Comparison of ENCODE assay signal across 8 cellular contexts in genomic region chr12:95205685-95206084, GRCh38. TPM values are rescaled to one million over a fixed set of nuclear protein-coding genes. Genes with fewer than 3 reads are reported as not detected.
DNase-seq lines count a peak whose midpoint lies in the region; ATAC-seq, FAIRE-seq and TF ChIP-seq lines count a peak whose summit lies in the region.

No MANE protein-coding gene starts in this region.

- no peak overlapping the region; the same call in 1 of the 2 replicates for H3K4me3 ChIP-seq in HUES64 (ENCODE audit: low read length)
- H3K4me3 ChIP-seq in mammary epithelial cell (replicated peaks in 1 of 3; ENCODE audit: insufficient read depth in 1 of 3, low read depth in 2 of 3, low read length in 3 of 3), result peak overlapping the region in 1 of 3 experiments; percentile 2
- H3K4me3 ChIP-seq in keratinocyte (ENCODE audit: control insufficient read depth in 2 of 3, extremely low read depth in 1 of 3, insufficient read depth in 2 of 3, low read depth in 1 of 3, low read length in 3 of 3), result peak overlapping the region in 2 of 3 experiments; percentile 41 to 45
- H3K4me3 ChIP-seq in thymus (ENCODE audit: low read length), result no peak overlapping the region

- H3K9ac ChIP-seq in HUES64 (ENCODE audit: low read depth, low read length) (peak overlapping the region; percentile 52; the same call in 1 of the 2 replicates), mammary epithelial cell (ENCODE audit: insufficient read depth, low read length) (peak overlapping the region; percentile 97), keratinocyte (ENCODE audit: control insufficient read depth, extremely low read depth, insufficient read depth, low read length) (peak overlapping the region; percentile 95)

- 26% methylated on average over 4 of the region's 4 CpGs for WGBS in HUES64
- 0% methylated on average over 4 of the region's 4 CpGs for WGBS in mammary epithelial cell (ENCODE audit: low coverage, missing lambda C conversion rate)
- 43% methylated on average over 4 of the region's 4 CpGs for WGBS in thymus

- intact Hi-C loops in mammary epithelial cell (cut with micrococcal nuclease), result no loop called here

- no peak for ATAC-seq in HG02938 (IDR thresholded peaks at IDR 0.05; ENCODE audit: unreplicated experiment)
- ATAC-seq in HG02763 (IDR thresholded peaks at IDR 0.05; ENCODE audit: unreplicated experiment), result no peak
- ATAC-seq in HG03442 (IDR thresholded peaks at IDR 0.05; ENCODE audit: unreplicated experiment), result no peak

- peak overlapping the region; percentile 26 for H2AFZ ChIP-seq in mammary epithelial cell (ENCODE audit: low read depth, low read length)
- no peak overlapping the region for H2AFZ ChIP-seq in keratinocyte (ENCODE audit: control insufficient read depth, low read length)

- H3K36me3 ChIP-seq in HUES64 (ENCODE audit: insufficient read depth, low read length) (0 out of 2 replicates have a peak, but pooled peaks cover 3% of the 10 kb centered on the region), mammary epithelial cell (ENCODE audit: insufficient read depth, low read length) (no peaks in the 10 kb centered on the region), keratinocyte (ENCODE audit: control insufficient read depth in 2 of 2, extremely low read depth in 1 of 2, insufficient read depth in 2 of 2, low read length in 2 of 2) (peaks cover 5 to 14% of the 10 kb centered on the region in 2 experiments), thymus (ENCODE audit: control insufficient read depth, insufficient read depth) (no peaks in the 10 kb centered on the region)

- H3K9me3 ChIP-seq in HUES64 (ENCODE audit: insufficient read depth, low read depth, low read length) (no peaks in the 10 kb centered on the region), mammary epithelial cell (replicated peaks; ENCODE audit: insufficient read depth, low read length) (no peaks in the 10 kb centered on the region), keratinocyte (ENCODE audit: control insufficient read depth, low read depth, low read length) (no peaks in the 10 kb centered on the region), thymus (ENCODE audit: control insufficient read depth) (no peaks in the 10 kb centered on the region)

- dilution Hi-C loops in mammary epithelial cell (cut with HindIII; ENCODE audit: low sequenced_read_pairs), result no loop called here
- dilution Hi-C loops in keratinocyte (cut with MboI; ENCODE audit: extremely low pct_ligation_motif_present, low sequenced_read_pairs), result loop anchor here (5.0 kb wide), 1 partner anchor 43 kb away; no protein-coding TSS in a partner anchor

- BruUV-seq in mammary epithelial cell (replicated peaks; lab: Mats Ljungman, UMichigan), result no TSS peak

- H4K20me1 ChIP-seq in mammary epithelial cell (ENCODE audit: insufficient read depth, low read length) (no peaks in the 10 kb centered on the region), keratinocyte (ENCODE audit: control insufficient read depth, extremely low read depth, insufficient read depth, low read length) (no peaks in the 10 kb centered on the region)

- CTCF ChIA-PET in mammary epithelial cell (lab: Charles Lee; ENCODE audit: low non-redundant PET), result no interaction called here

- in situ Hi-C loops in mammary epithelial cell (cut with MboI; ENCODE audit: low sequenced_read_pairs in 2 of 2), result no loop called here

- peak overlapping the region; percentile 72 for H3K4me2 ChIP-seq in mammary epithelial cell (ENCODE audit: insufficient read depth, low read depth, low read length)
- peak overlapping the region; percentile 83 for H3K4me2 ChIP-seq in keratinocyte (ENCODE audit: control insufficient read depth, extremely low read depth, insufficient read depth, low read depth, low read length)

- FAIRE-seq in keratinocyte (lab: Jason Lieb, UNC), result peak; percentile 89

- peak; percentile 93 for DNase-seq in mammary epithelial cell
- DNase-seq in keratinocyte (ENCODE audit: low read depth, low spot score), result no peak
- no peak for DNase-seq in activated effector memory CD4-positive, alpha-beta T cell treated with Interleukin-2 at 50 U/mL for 16 hours

- no peaks in the 10 kb centered on the region for H3K9me1 ChIP-seq in keratinocyte (ENCODE audit: control insufficient read depth, extremely low read depth, insufficient read depth, low read length)

- H3K27me3 ChIP-seq in HUES64 (ENCODE audit: insufficient read depth, low read length) (no peaks in the 10 kb centered on the region), mammary epithelial cell (ENCODE audit: insufficient read depth, low read length) (no peaks in the 10 kb centered on the region), keratinocyte (ENCODE audit: control insufficient read depth, extremely low read depth, insufficient read depth, low read length) (no peaks in the 10 kb centered on the region), thymus (ENCODE audit: control insufficient read depth, insufficient read depth) (no peaks in the 10 kb centered on the region)

- H3K79me2 ChIP-seq in mammary epithelial cell (ENCODE audit: insufficient read depth, low read length), result peaks cover 71% of the 10 kb centered on the region
- H3K79me2 ChIP-seq in keratinocyte (ENCODE audit: control insufficient read depth, insufficient read depth, low read length), result peaks cover 59% of the 10 kb centered on the region

- peaks cover 78% of the 10 kb centered on the region for H3K4me1 ChIP-seq in HUES64 (ENCODE audit: insufficient read depth, low read length)
- H3K4me1 ChIP-seq in mammary epithelial cell (ENCODE audit: insufficient read depth, low read length), result peaks cover 48% of the 10 kb centered on the region
- H3K4me1 ChIP-seq in keratinocyte (ENCODE audit: control insufficient read depth, extremely low read depth, insufficient read depth, low read length), result peaks cover 61% of the 10 kb centered on the region
- no peaks in the 10 kb centered on the region for H3K4me1 ChIP-seq in thymus (ENCODE audit: control insufficient read depth, insufficient read depth, low read length)

- H3K27ac ChIP-seq in HUES64 (ENCODE audit: low read depth, low read length) (peak overlapping the region; percentile 82), mammary epithelial cell (ENCODE audit: insufficient read depth, low read depth, low read length) (peak overlapping the region; percentile 100), keratinocyte (ENCODE audit: control insufficient read depth, insufficient read depth, low read length) (peak overlapping the region; percentile 100), thymus (ENCODE audit: low read depth) (peak overlapping the region; percentile 36)

- no peak for TF ChIP-seq CTCF in mammary epithelial cell (conservative IDR thresholded peaks at IDR 0.05 in 1 of 2, IDR thresholded peaks at IDR 0.05 in 1 of 2; ENCODE audit: extremely low read depth in 1 of 2, insufficient read depth in 1 of 2, low read depth in 1 of 2, low read length in 2 of 2)
- TF ChIP-seq CTCF in keratinocyte (optimal IDR thresholded peaks at IDR 0.05 in 1 of 3, IDR thresholded peaks at IDR 0.05 in 1 of 3, conservative IDR thresholded peaks at IDR 0.05 in 1 of 3; ENCODE audit: extremely low read depth in 1 of 3, insufficient read depth in 2 of 3, low read length in 3 of 3), result no peak

RNA-seq across cellular contexts. Expression of gene FGD6, which starts 11.6 kb away (rescaled TPM):
- 10.0 TPM for polyA plus RNA-seq in HUES64 (2013, experiment 1 of 2)
- polyA plus RNA-seq in HUES64 (2013, experiment 2 of 2), result 10.8 TPM
- 10 to 100 TPM; 39.3 to 55.6 TPM for total RNA-seq in mammary epithelial cell
- polyA plus RNA-seq in mammary epithelial cell (16.4 TPM), keratinocyte (40.4 to 54.2 TPM (median 50.8 TPM) in 3 replicates), thymus (2.3 TPM)
- polyA minus RNA-seq in mammary epithelial cell (46.3 TPM), keratinocyte (16.1 to 84.1 TPM (median 45.5 TPM) in 3 replicates)
- 6.6 TPM for polyA plus RNA-seq in keratinocyte (2011; ENCODE audit: low read depth)
- polyA plus RNA-seq in keratinocyte (2011; cell fraction: cytosol; rRNA removed), result 25.0 and 52.1 TPM in 2 replicates
- 75.5 and 92.1 TPM in 2 replicates for polyA plus RNA-seq in keratinocyte (2011; cell fraction: nucleus; rRNA removed)
- polyA plus RNA-seq in keratinocyte (2012; ENCODE audit: low replicate concordance), result 9.7 and 34.8 TPM in 2 replicates
- polyA minus RNA-seq in keratinocyte (2011; cell fraction: cytosol; rRNA and poly(A)+ RNA removed), result 58.5 TPM
- polyA minus RNA-seq in keratinocyte (2011; cell fraction: nucleus; rRNA and poly(A)+ RNA removed), result 60.4 and 108 TPM in 2 replicates

RNA-seq across cellular contexts. Expression of gene VEZT, which starts 11.9 kb away (rescaled TPM):
- polyA plus RNA-seq in HUES64 (2013, experiment 1 of 2), result 43.0 TPM
- 43.9 TPM for polyA plus RNA-seq in HUES64 (2013, experiment 2 of 2)
- 100 to 1,000 TPM; 113 to 133 TPM for total RNA-seq in mammary epithelial cell
- 66.2 TPM for polyA plus RNA-seq in mammary epithelial cell
- 73.7 TPM for polyA minus RNA-seq in mammary epithelial cell
- polyA plus RNA-seq in keratinocyte, result 106 to 183 TPM (median 169 TPM) in 3 replicates
- 123 TPM for polyA plus RNA-seq in keratinocyte (2011; ENCODE audit: low read depth)
- polyA plus RNA-seq in keratinocyte (2011; cell fraction: cytosol; rRNA removed), result 78.2 and 178 TPM in 2 replicates
- 163 and 205 TPM in 2 replicates for polyA plus RNA-seq in keratinocyte (2011; cell fraction: nucleus; rRNA removed)
- 35.9 and 70.7 TPM in 2 replicates for polyA plus RNA-seq in keratinocyte (2012; ENCODE audit: low replicate concordance)
- 32.8 to 160 TPM (median 127 TPM) in 3 replicates for polyA minus RNA-seq in keratinocyte
- 69.1 TPM for polyA minus RNA-seq in keratinocyte (2011; cell fraction: cytosol; rRNA and poly(A)+ RNA removed)
- 104 and 211 TPM in 2 replicates for polyA minus RNA-seq in keratinocyte (2011; cell fraction: nucleus; rRNA and poly(A)+ RNA removed)
- polyA plus RNA-seq in thymus, result 51.4 TPM

Comparison
In these comparisons a context has a peak if more than half of its experiments do, and no peak if none do; other contexts are left out.
1. H3K27ac ChIP-seq: peak in every context shown above with its lines; median percentile 100 in mammary epithelial cell; 100 in keratinocyte; 82 in HUES64; 36 in thymus.
2. H3K4me3 ChIP-seq: peak in keratinocyte (2 of 3); none in HUES64 (single experiment) and thymus (single experiment).
3. Peak in every context shown above with its lines, with median percentiles within 50 percentile points of each other: H3K9ac ChIP-seq.